In genomic region chr1:78114034-78114956, GRCh38 we compare ENCODE assay signal across 8 cellular contexts.
DNase-seq lines count a peak whose midpoint lies in the region; TF ChIP-seq lines count a peak whose summit lies in the region.

No MANE protein-coding gene starts in this region.

- in situ Hi-C loops in GM23248 (cut with MboI): loop anchor here (10.0 kb wide), 1 partner anchor 139 kb away; the partner anchor contains the start of gene FUBP1

- H2BK12ac ChIP-seq in trophoblast cell (ENCODE audit: low read length): no peak overlapping the region

- TF ChIP-seq CTCF in KMS-11 (conservative IDR thresholded peaks at IDR 0.05; ENCODE audit: low read depth, low read length) (peak; percentile 60), PC-9 (conservative IDR thresholded peaks at IDR 0.05) (peak; percentile 92)

- 62 to 66% methylated on average over 9 of the region's 9 CpGs for WGBS in GM23248 (ENCODE audit: low coverage in 1 of 2, low lambda C conversion rate in 2 of 2, missing lambda C conversion rate in 2 of 2), 2 experiments
- no CpG with 5 or more reads among the region's 9 CpGs for WGBS in trophoblast cell (ENCODE audit: extremely low coverage, insufficient coverage, insufficient read length)

- H3K18ac ChIP-seq in trophoblast cell (ENCODE audit: low read length): no peak overlapping the region

- intact Hi-C loops in PC-9 (cut with micrococcal nuclease; ENCODE audit: unreplicated experiment): loop anchor here (1.0 to 10.0 kb wide), 7 partner anchors 110 to 1959 kb away; partner anchors contain the start of genes DNAJB4 and FUBP1

- BruUV-seq in PC-9 (replicated peaks; lab: Mats Ljungman, UMichigan): no TSS peak

- H3K4me2 ChIP-seq in GM23248 (ENCODE audit: unreplicated experiment): no peak overlapping the region
- no peak overlapping the region for H3K4me2 ChIP-seq in KMS-11
- no peak overlapping the region for H3K4me2 ChIP-seq in PC-9
- no peak overlapping the region for H3K4me2 ChIP-seq in trophoblast cell (ENCODE audit: low read length)

- H3K23ac ChIP-seq in trophoblast cell (ENCODE audit: low read length): no peak overlapping the region

- H3K9ac ChIP-seq in GM23248 (no peak overlapping the region), KMS-11 (no peak overlapping the region), trophoblast cell (ENCODE audit: low read length) (no peak overlapping the region)

- H3K9me2 ChIP-seq in GM23248 (ENCODE audit: insufficient read depth) (no peaks in the 10 kb centered on the region), PC-9 (ENCODE audit: insufficient read depth) (no peaks in the 10 kb centered on the region; the same call in 1 of the 2 replicates)

- H4K12ac ChIP-seq in trophoblast cell (ENCODE audit: low read depth, low read length): no peak overlapping the region

- H2BK120ac ChIP-seq in trophoblast cell (ENCODE audit: insufficient read depth, low read length, poor library complexity): no peak overlapping the region

- H2BK5ac ChIP-seq in trophoblast cell (ENCODE audit: low read depth, low read length, poor library complexity): no peak overlapping the region

- H2AFZ ChIP-seq in GM23248 (peak overlapping the region; percentile 40), KMS-11 (ENCODE audit: low read depth) (0 out of 2 replicates have a peak overlapping the region, but pooled peaks have one; percentile 23), PC-9 (no peak overlapping the region), trophoblast cell (ENCODE audit: insufficient read depth, low read length, poor library complexity) (no peak overlapping the region)

- H3K4me3 ChIP-seq in GM23248 (no peak overlapping the region), KMS-11 (IDR thresholded peaks at IDR 0.05; ENCODE audit: insufficient read depth, low read depth, low read length) (no peak overlapping the region), PC-9 (no peak overlapping the region), trophoblast cell (ENCODE audit: low read depth, low read length) (no peak overlapping the region)

- POLR2A ChIA-PET in PC-9 (lab: Charles Lee; ENCODE audit: unreplicated experiment): interaction anchor here (0.6 to 0.9 kb wide), 3 partner anchors 107 to 872 kb away, joined by 3 to 13 read pairs (median 3); partner anchors contain the start of gene DNAJB4

- H4K20me1 ChIP-seq in GM23248 (ENCODE audit: insufficient read depth) (no peaks in the 10 kb centered on the region), KMS-11 (ENCODE audit: insufficient read depth) (no peaks in the 10 kb centered on the region), PC-9 (ENCODE audit: insufficient read depth) (no peaks in the 10 kb centered on the region)

- no peaks in the 10 kb centered on the region for H3K36me3 ChIP-seq in GM23248 (ENCODE audit: low read depth)
- no peaks in the 10 kb centered on the region for H3K36me3 ChIP-seq in KMS-11 (ENCODE audit: insufficient read depth)
- no peaks in the 10 kb centered on the region for H3K36me3 ChIP-seq in PC-9 (ENCODE audit: low read depth)
- H3K36me3 ChIP-seq in trophoblast cell (ENCODE audit: control insufficient read depth in 1 of 2, insufficient read depth in 2 of 2, low read length in 2 of 2): no peaks in the 10 kb centered on the region

- no peaks in the 10 kb centered on the region for H3K79me1 ChIP-seq in trophoblast cell (ENCODE audit: low read length)

- no peak overlapping the region for H4K8ac ChIP-seq in trophoblast cell (ENCODE audit: low read depth, low read length)

- H3K27me3 ChIP-seq in GM23248 (replicated peaks; ENCODE audit: insufficient read depth) (no peaks in the 10 kb centered on the region), KMS-11 (ENCODE audit: insufficient read depth, low read depth) (no peaks in the 10 kb centered on the region), PC-9 (ENCODE audit: insufficient read depth, low read depth) (no peaks in the 10 kb centered on the region), trophoblast cell (ENCODE audit: insufficient read depth, low read length) (no peaks in the 10 kb centered on the region)

- H3K79me2 ChIP-seq in GM23248 (ENCODE audit: insufficient read depth): peaks cover 28% of the 10 kb centered on the region
- no peaks in the 10 kb centered on the region for H3K79me2 ChIP-seq in KMS-11 (ENCODE audit: insufficient read depth, low read depth)
- H3K79me2 ChIP-seq in PC-9 (ENCODE audit: low read depth): no peaks in the 10 kb centered on the region
- H3K79me2 ChIP-seq in trophoblast cell (ENCODE audit: control insufficient read depth, insufficient read depth, low read length, poor library complexity): no peaks in the 10 kb centered on the region

- DNase-seq in GM03348 (ENCODE audit: low spot score) (peak; percentile 67), GM23248 (peak; percentile 89), PC-9 (peak; percentile 64 to 72), foreskin melanocyte (peak; percentile 55), trophoblast cell (peak; percentile 71 to 93), GOT3 (lab: John Stamatoyannopoulos, UW) (no peak)
- DNase-seq in activated T-helper 9 cell treated with anti-CD3 and anti-CD28 coated beads, Interleukin-2, amount 50 U/mL, for 16 hours (ENCODE audit: low read depth): peak; percentile 12

- H2AK5ac ChIP-seq in trophoblast cell (ENCODE audit: low read length): no peak overlapping the region

- H3K27ac ChIP-seq in GM23248 (no peak overlapping the region), KMS-11 (no peak overlapping the region), PC-9 (no peak overlapping the region), trophoblast cell (ENCODE audit: low read depth, low read length) (no peak overlapping the region)

- no peak overlapping the region for H3K14ac ChIP-seq in trophoblast cell (ENCODE audit: low read length)

- H3K9me3 ChIP-seq in GM23248 (ENCODE audit: low read depth) (no peaks in the 10 kb centered on the region), PC-9 (ENCODE audit: insufficient read depth, low read depth) (no peaks in the 10 kb centered on the region), trophoblast cell (ENCODE audit: insufficient read depth, low read depth, low read length) (no peaks in the 10 kb centered on the region)

- H3F3A ChIP-seq in GM23248 (ENCODE audit: insufficient read depth): 0 out of 2 replicates have a peak, but pooled peaks cover 5% of the 10 kb centered on the region
- no peaks in the 10 kb centered on the region for H3F3A ChIP-seq in PC-9 (ENCODE audit: insufficient read depth, low read depth)

- no peak overlapping the region for H3K4ac ChIP-seq in trophoblast cell (ENCODE audit: low read depth, low read length)

- CTCF ChIA-PET in PC-9 (lab: Charles Lee): interaction anchor here (0.6 to 1.3 kb wide), 14 partner anchors 11 to 493 kb away, joined by 3 to 11 read pairs (median 4); partner anchors contain the start of gene FUBP1

- H4K91ac ChIP-seq in trophoblast cell (ENCODE audit: low read depth, low read length): no peak overlapping the region

- H3K4me1 ChIP-seq in GM23248 (ENCODE audit: insufficient read depth) (0 out of 2 replicates have a peak, but pooled peaks cover 5% of the 10 kb centered on the region), KMS-11 (ENCODE audit: low read depth, poor library complexity, severe bottlenecking) (no peaks in the 10 kb centered on the region), PC-9 (replicated peaks; ENCODE audit: insufficient read depth) (no peaks in the 10 kb centered on the region), trophoblast cell (ENCODE audit: control insufficient read depth in 1 of 2, insufficient read depth in 2 of 2, low read length in 2 of 2) (no peaks in the 10 kb centered on the region)

Comparison
In these comparisons a context has a peak if more than half of its experiments do, and no peak if none do; other contexts are left out.
1. H2AFZ ChIP-seq: peak in GM23248 (single experiment) and KMS-11 (single experiment); none in PC-9 (single experiment) and trophoblast cell (single experiment).